In genomic region chr17:12104831-12105230, GRCh38 we compare ENCODE assay signal across 15 cellular contexts.
DNase-seq lines count a peak whose midpoint lies in the region; ATAC-seq and TF ChIP-seq lines count a peak whose summit lies in the region.
"Had no signal": no experiment of that assay in that cellular context is flagged by ENCODE, and none has a peak within 500 bp of the region (broad histone marks: within the 10 kb centered on the region; RNA-seq: fewer than 3 reads in every experiment).

No MANE protein-coding gene starts in this region.

- H3K27ac ChIP-seq in caudate nucleus (ENCODE audit: low read depth, low read length), result no peak overlapping the region
- H3K27ac ChIP-seq: A549, C4-2B had no signal

- peaks cover 21% of the 10 kb centered on the region for H3K9me3 Mint-ChIP-seq in mesothelial cell of epicardium
- H3K9me3 Mint-ChIP-seq: CD4-positive, alpha-beta memory T cell; GM23338 had no signal

- TF ChIP-seq CTCF in mesothelial cell of epicardium (IDR thresholded peaks at IDR 0.05; ENCODE audit: unreplicated experiment) (no peak), omental fat pad (IDR thresholded peaks at IDR 0.05) (no peak)

- no peak overlapping the region for H3K4me3 Mint-ChIP-seq in mesothelial cell of epicardium
- H3K4me3 Mint-ChIP-seq: CD4-positive, alpha-beta memory T cell; GM23338 had no signal

- peak overlapping the region; percentile 13 for H3K27ac Mint-ChIP-seq in mesothelial cell of epicardium

- no peak for ATAC-seq in omental fat pad (ENCODE audit: low FRiP score)
- ATAC-seq: A549, GM12878, GM23338 had no signal

- peaks cover 29% of the 10 kb centered on the region for H3K36me3 Mint-ChIP-seq in mesothelial cell of epicardium

- DNase-seq in LHCN-M2 (ENCODE audit: low read depth) (peak; percentile 30), fibroblast of peridontal ligament (ENCODE audit: extremely low read depth) (peak; percentile 38), mesothelial cell of epicardium (ENCODE audit: low spot score in 2 of 2, unreplicated experiment in 2 of 2) (no peak), NCI-H2227 (lab: John Stamatoyannopoulos, UW; ENCODE audit: unreplicated experiment) (no peak), omental fat pad (ENCODE audit: low spot score) (no peak), caudate nucleus (lab: John Stamatoyannopoulos, UW) (no peak), NAMALWA (ENCODE audit: low spot score) (no peak)
- DNase-seq: BE2C; CD4-positive, alpha-beta memory T cell; DMS79; H7 had no signal

- peaks cover 9% of the 10 kb centered on the region for H3K4me1 Mint-ChIP-seq in mesothelial cell of epicardium

- no peaks in the 10 kb centered on the region for H3K27me3 Mint-ChIP-seq in mesothelial cell of epicardium (ENCODE audit: low read depth)
- H3K27me3 Mint-ChIP-seq: CD4-positive, alpha-beta memory T cell had no signal

Comparison
In these comparisons a context has a peak if more than half of its experiments do, and no peak if none do; other contexts are left out.
1. DNase-seq: peak in LHCN-M2 (single experiment) and fibroblast of peridontal ligament (single experiment); none in mesothelial cell of epicardium (0 of 2), NCI-H2227 (single experiment), omental fat pad (single experiment), caudate nucleus (0 of 61) and NAMALWA (single experiment).